In the genomic region with DNA sequence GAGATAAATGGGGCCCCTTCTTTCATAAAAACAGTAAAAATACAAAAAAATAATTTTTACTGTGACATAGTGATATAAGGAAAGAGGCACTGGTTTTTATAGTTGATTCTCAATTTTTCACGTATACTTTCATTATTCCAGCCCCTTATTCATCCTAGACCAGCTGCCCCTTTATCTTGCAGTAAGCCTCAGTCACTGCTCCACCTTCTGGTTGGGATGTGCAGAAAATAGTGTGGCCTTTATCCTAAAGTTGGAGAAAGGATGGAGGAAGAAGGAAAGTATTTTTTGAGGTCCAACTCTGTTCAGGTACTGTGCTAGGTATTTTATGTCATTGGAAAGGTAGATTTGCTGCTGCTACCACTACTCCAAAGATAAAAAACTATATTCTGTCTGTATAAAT, we compare ENCODE assay signal across 9 cellular contexts.
DNase-seq lines count a peak whose midpoint lies in the region; ATAC-seq and TF ChIP-seq lines count a peak whose summit lies in the region.
"Had no signal": no experiment of that assay in that cellular context is flagged by ENCODE, and none has a peak within 500 bp of the region (broad histone marks: within the 10 kb centered on the region; RNA-seq: fewer than 3 reads in every experiment).

No MANE protein-coding gene starts in this region.

- H3K36me3 Mint-ChIP-seq in T-helper 17 cell (ENCODE audit: low read depth): peaks cover 24% of the 10 kb centered on the region

- no peaks in the 10 kb centered on the region for H3K9me3 ChIP-seq in T-helper 17 cell (ENCODE audit: control insufficient read depth, low read length, poor library complexity, severe bottlenecking)
- H3K9me3 ChIP-seq in heart right ventricle: no peaks in the 10 kb centered on the region
- no peaks in the 10 kb centered on the region for H3K9me3 ChIP-seq in stomach

- WGBS in heart right ventricle, 2 donors: 15 to 23% methylated on average over 1 of the region's 1 CpG
- 21 to 27% (median 22%) methylated on average over 1 of the region's 1 CpG for WGBS in stomach, 5 donors

- no peak for TF ChIP-seq POLR2A in stomach (IDR thresholded peaks at IDR 0.05)

- no peaks in the 10 kb centered on the region for H3K27me3 Mint-ChIP-seq in T-helper 17 cell
- H3K27me3 Mint-ChIP-seq: central memory CD8-positive, alpha-beta T cell had no signal

- DNase-seq in AG04449 (ENCODE audit: low read depth, low spot score) (no peak), H4 (ENCODE audit: low spot score) (peak; percentile 27), T-helper 17 cell (no peak), heart right ventricle (peak in 1 of 2 donors; percentile 49), stomach (no peak), NCI-H187 treated with DMSO at 0.1 percent for 48 hours (lab: John Stamatoyannopoulos, UW) (no peak)

- POLR2A ChIA-PET in AG04449 (lab: Yijun Ruan, JAX): no interaction called here

- H3K4me3 Mint-ChIP-seq in T-helper 17 cell: no peak overlapping the region
- H3K4me3 Mint-ChIP-seq: central memory CD8-positive, alpha-beta T cell had no signal

- H3K27me3 ChIP-seq in heart right ventricle (no peaks in the 10 kb centered on the region), stomach (no peaks in the 10 kb centered on the region)

- H3K27ac ChIP-seq in heart right ventricle (no peak overlapping the region), stomach (no peak overlapping the region)

- TF ChIP-seq CTCF in AG04449 (IDR thresholded peaks at IDR 0.05; ENCODE audit: insufficient read depth, low read length, missing control alignments): peak; percentile 66
- TF ChIP-seq CTCF in heart right ventricle (IDR thresholded peaks at IDR 0.05): peak; percentile 11 to 79 (median 61)
- TF ChIP-seq CTCF in stomach (IDR thresholded peaks at IDR 0.05): peak in 5 of 7 experiments; percentile 27 to 39 (median 38)

- H3K36me3 ChIP-seq in heart right ventricle: peaks cover 0 to 95% (median 35%) of the 10 kb centered on the region in 9 donors
- H3K36me3 ChIP-seq in stomach: peaks cover 7 to 62% (median 56%) of the 10 kb centered on the region in 4 donors

- CTCF ChIA-PET in AG04449 (lab: Yijun Ruan, JAX): interaction anchor here (0.8 to 4.4 kb wide), 46 partner anchors 10 to 543 kb away, joined by 3 to 97 read pairs (median 4); a partner anchor contains a TSS

- H3K4me1 ChIP-seq in heart right ventricle: peaks cover 0 to 5% (median 0%) of the 10 kb centered on the region in 9 donors
- H3K4me1 ChIP-seq in stomach: peaks cover 0 to 6% (median 0%) of the 10 kb centered on the region in 4 donors

- intact Hi-C loops in heart right ventricle (cut with DNase I) (loop anchor here (2.0 to 10.0 kb wide), 10 partner anchors 114 to 218 kb away; a partner anchor contains a TSS), stomach (cut with DNase I; ENCODE audit: low total_unique reads) (no loop called here)

- no peak for TF ChIP-seq EP300 in stomach (IDR thresholded peaks at IDR 0.05)

- H3K4me1 Mint-ChIP-seq in T-helper 17 cell: peaks cover 9% of the 10 kb centered on the region
- H3K4me1 Mint-ChIP-seq: central memory CD8-positive, alpha-beta T cell had no signal

- H3K4me3 ChIP-seq in AG04449 (ENCODE audit: low read depth, low read length) (no peak overlapping the region), heart right ventricle (no peak overlapping the region), stomach (no peak overlapping the region)

- no peak for ATAC-seq in T-helper 17 cell
- ATAC-seq in heart right ventricle: peak in 6 of 8 donors; percentile 47 to 77 (median 58)
- no peak for ATAC-seq in GM18498 (IDR thresholded peaks at IDR 0.05; ENCODE audit: unreplicated experiment)
- ATAC-seq in HG02759 (IDR thresholded peaks at IDR 0.05; ENCODE audit: unreplicated experiment): no peak

- H3K27ac Mint-ChIP-seq in T-helper 17 cell: peak overlapping the region; percentile 19

Comparison
In these comparisons a context has a peak if more than half of its experiments do, and no peak if none do; other contexts are left out.
1. ATAC-seq: peak in heart right ventricle (6 of 8); none in T-helper 17 cell (single experiment), GM18498 (single experiment) and HG02759 (single experiment).
2. Peak in every context shown above with its lines, with median percentiles within 50 percentile points of each other: CTCF ChIP-seq.